In the genomic region with DNA sequence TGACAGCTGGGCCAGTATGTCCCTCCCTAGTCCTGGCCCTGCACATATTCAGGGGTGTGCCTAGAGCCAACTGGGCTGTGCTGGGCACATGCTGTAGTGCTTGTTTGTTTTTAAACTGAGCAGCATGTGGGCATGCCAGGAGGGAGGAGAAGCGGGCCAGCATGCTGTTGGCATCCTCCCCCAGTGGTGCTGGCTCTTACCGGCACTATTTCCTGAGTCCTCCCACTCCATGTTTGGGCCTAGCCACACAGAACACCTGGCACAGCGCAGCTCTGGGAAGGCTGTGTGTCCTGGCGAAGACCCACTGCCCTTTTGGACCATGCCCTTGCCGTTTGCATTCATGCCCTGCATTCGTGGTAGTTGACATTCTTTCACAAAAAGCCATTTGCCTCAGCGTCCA, we compare ENCODE assay signal across 15 cellular contexts. TPM values are rescaled to one million over a fixed set of nuclear protein-coding genes. Genes with fewer than 3 reads are reported as not detected.
DNase-seq lines count a peak whose midpoint lies in the region; ATAC-seq and TF ChIP-seq lines count a peak whose summit lies in the region.
"Had no signal": no experiment of that assay in that cellular context is flagged by ENCODE, and none has a peak within 500 bp of the region (broad histone marks: within the 10 kb centered on the region; RNA-seq: fewer than 3 reads in every experiment).

No MANE protein-coding gene starts in this region.

- no peaks in the 10 kb centered on the region for H3K9me3 ChIP-seq in ascending aorta
- no peaks in the 10 kb centered on the region for H3K9me3 ChIP-seq in gastrocnemius medialis

- H3K36me3 ChIP-seq in ascending aorta (peaks cover 72 to 97% of the 10 kb centered on the region in 2 donors), gastrocnemius medialis (peaks cover 0 to 90% of the 10 kb centered on the region in 2 donors)

- intact Hi-C loops in ascending aorta (cut with DNase I) (no loop called here), gastrocnemius medialis (cut with DNase I; ENCODE audit: low total_unique reads) (no loop called here)

- no peak overlapping the region for H3K4me3 Mint-ChIP-seq in T-cell
- H3K4me3 Mint-ChIP-seq: activated naive CD8-positive, alpha-beta T cell treated with anti-CD3 and anti-CD28 coated beads, Interleukin-2, amount 10 ng/mL, durations not matched to agents 7 days and 5 days; B cell had no signal

- TF ChIP-seq CTCF in ascending aorta (IDR thresholded peaks at IDR 0.05) (no peak), gastrocnemius medialis (IDR thresholded peaks at IDR 0.05 in 4 of 5, conservative IDR thresholded peaks at IDR 0.05 in 1 of 5) (no peak)

- H3K36me3 Mint-ChIP-seq in T-cell: peaks cover 76% of the 10 kb centered on the region

- TF ChIP-seq POLR2A in gastrocnemius medialis (IDR thresholded peaks at IDR 0.05): no peak

- DNase-seq in ascending aorta (ENCODE audit: low spot score in 2 of 2): peak; percentile 50 to 80
- DNase-seq in hippocampal formation (lab: John Stamatoyannopoulos, UW): peak; percentile 33 to 56
- peak; percentile 91 to 96 for DNase-seq in gastrocnemius medialis
- DNase-seq in T-cell: no peak
- DNase-seq: activated CD8-positive, alpha-beta memory T cell treated with anti-CD3 and anti-CD28 coated beads, Interleukin-2, amount 50 U/mL, for 48 hours; activated naive CD8-positive, alpha-beta T cell treated with anti-CD3 and anti-CD28 coated beads, Interleukin-2, amount 10 ng/mL, durations not matched to agents 7 days and 5 days; cortex of kidney; DMS79; retina; stimulated activated naive CD8-positive, alpha-beta T cell treated with anti-CD3 and anti-CD28 coated beads, Interleukin-15, Interleukin-2, amounts not matched to agents 100 U/mL and 50 U/mL, for 24 hours; WERI-Rb-1 had no signal

- H3K27me3 ChIP-seq in ascending aorta (no peaks in the 10 kb centered on the region), gastrocnemius medialis (no peaks in the 10 kb centered on the region)

- in situ Hi-C loops in gastrocnemius medialis (cut with MboI; ENCODE audit: low sequenced_read_pairs in 4 of 4): no loop called here

- CTCF ChIA-PET in T-cell (lab: Charles Lee): no interaction called here

- H3K4me1 ChIP-seq in ascending aorta (peaks cover 0 to 3% of the 10 kb centered on the region in 2 donors), gastrocnemius medialis (peaks cover 11 to 13% of the 10 kb centered on the region in 2 donors)

- peak overlapping the region in 1 of 2 donors; percentile 51 for H3K27ac ChIP-seq in ascending aorta
- peak overlapping the region; percentile 71 to 88 (median 79) for H3K27ac ChIP-seq in gastrocnemius medialis
- H3K27ac ChIP-seq: SK-N-MC, WERI-Rb-1 had no signal

- peaks cover 0 to 7% (median 0%) of the 10 kb centered on the region in 3 donors for H3K9me3 Mint-ChIP-seq in T-cell

- H3K27me3 Mint-ChIP-seq in T-cell: no peaks in the 10 kb centered on the region
- H3K27me3 Mint-ChIP-seq: activated naive CD8-positive, alpha-beta T cell treated with anti-CD3 and anti-CD28 coated beads, Interleukin-2, amount 10 ng/mL, durations not matched to agents 7 days and 5 days; B cell had no signal

- POLR2A ChIA-PET in T-cell (lab: Charles Lee): no interaction called here

- H3K4me3 ChIP-seq in ascending aorta (no peak overlapping the region), gastrocnemius medialis (no peak overlapping the region)
- H3K4me3 ChIP-seq: SK-N-MC had no signal

- peak; percentile 96 to 98 for ATAC-seq in gastrocnemius medialis
- ATAC-seq in GM19035 (IDR thresholded peaks at IDR 0.05; ENCODE audit: unreplicated experiment): no peak
- no peak for ATAC-seq in HG02852 (IDR thresholded peaks at IDR 0.05; ENCODE audit: unreplicated experiment)
- no peak for ATAC-seq in T-cell (replicated peaks in 1 of 4)
- ATAC-seq: stimulated activated naive CD8-positive, alpha-beta T cell treated with anti-CD3 and anti-CD28 coated beads, Interleukin-15, Interleukin-2, amounts not matched to agents 100 U/mL and 50 U/mL, for 24 hours had no signal

- peak overlapping the region in 1 of 2 donors; percentile 55 for H3K27ac Mint-ChIP-seq in T-cell
- H3K27ac Mint-ChIP-seq: activated naive CD8-positive, alpha-beta T cell treated with anti-CD3 and anti-CD28 coated beads, Interleukin-2, amount 10 ng/mL, durations not matched to agents 7 days and 5 days; B cell had no signal

- peaks cover 7 to 34% (median 21%) of the 10 kb centered on the region in 3 donors for H3K4me1 Mint-ChIP-seq in T-cell
- H3K4me1 Mint-ChIP-seq: B cell had no signal

RNA-seq across cellular contexts. Expression of gene DGCR8, which starts 13.4 kb away (rescaled TPM):
- total RNA-seq in ascending aorta (18.0 TPM), gastrocnemius medialis (10 to 100 TPM in 2 of 4 donors, 1 to 10 TPM in 2; 5.2 to 16.5 (median 11.2) TPM), T-cell (10 to 100 TPM; 38.4 to 48.1 (median 45.1) TPM)

RNA-seq across cellular contexts. Expression of gene RANBP1, which starts 22.5 kb away (rescaled TPM):
- 302 TPM for total RNA-seq in ascending aorta
- total RNA-seq in gastrocnemius medialis: 100 to 1,000 TPM in 2 of 4 donors, 10 to 100 TPM in 2; 79.4 to 147 (median 120) TPM
- total RNA-seq in T-cell: 10 to 100 TPM; 64.0 to 81.1 (median 75.4) TPM

RNA-seq across cellular contexts. Expression of gene TRMT2A, which starts 23.6 kb away (rescaled TPM):
- total RNA-seq in ascending aorta (161 TPM), gastrocnemius medialis (10 to 100 TPM; 16.9 to 38.0 (median 28.2) TPM), T-cell (100 to 1,000 TPM in 3 of 5 donors, 10 to 100 TPM in 2; 87.6 to 136 (median 123) TPM)

RNA-seq across cellular contexts. Expression of gene ZDHHC8, which starts 38.2 kb away (rescaled TPM):
- total RNA-seq in ascending aorta (35.5 TPM), gastrocnemius medialis (10 to 100 TPM in 3 of 4 donors, 1 to 10 TPM in 1; 7.3 to 15.8 (median 12.8) TPM), T-cell (100 to 1,000 TPM in 1 of 5 donors, 10 to 100 TPM in 4; 68.4 to 102 (median 92.1) TPM)

RNA-seq across cellular contexts. Expression of gene CCDC188, which starts 57.4 kb away (rescaled TPM):
- total RNA-seq in ascending aorta (not detected), gastrocnemius medialis (1 to 10 TPM in 1 of 4 donors, under 1 TPM in 1, not detected in 2; 0.82 to 3.5 TPM), T-cell (under 1 TPM in 3 of 5 donors, not detected in 2; 0.18 to 0.66 (median 0.58) TPM)
- total RNA-seq: B cell had no signal

Comparison
In these comparisons a context has a peak if more than half of its experiments do, and no peak if none do; other contexts are left out.
1. DNase-seq: peak in ascending aorta (2 of 2), hippocampal formation (2 of 2) and gastrocnemius medialis (2 of 2); none in T-cell (0 of 34).
2. ATAC-seq: peak in gastrocnemius medialis (2 of 2); none in GM19035 (single experiment), HG02852 (single experiment) and T-cell (0 of 4).